Comparison of ENCODE assay signal across 17 cellular contexts in genomic region chr1:162587761-162588260, GRCh38.
"Had no signal": no experiment of that assay in that cellular context is flagged by ENCODE, and none has a peak within 500 bp of the region (broad histone marks: within the 10 kb centered on the region; RNA-seq: fewer than 3 reads in every experiment).

No MANE protein-coding gene starts in this region.

- H3K4me2 ChIP-seq: PC-9, SK-N-SH had no signal

- H3K9me3 ChIP-seq: Peyer's patch, SJSA1, SK-N-SH had no signal

- ATAC-seq: HepG2 had no signal

- DNase-seq: IMR-90, Karpas-422, MV-4-11, NCI-H1048, NCI-H1436 treated with DMSO at 0.1 percent for 48 hours, NCI-H187 treated with DMSO at 0.1 percent for 48 hours, NCI-H345, NCI-H82, OCI-M1, PC-9, Peyer's patch, Right ventricle myocardium superior, SIG-M5, SK-N-SH, T-helper 1 cell had no signal

- H3K27ac ChIP-seq: PC-9, Peyer's patch, SJSA1 had no signal

- H3K9ac ChIP-seq: SK-N-SH had no signal

- H2AFZ ChIP-seq: PC-9 had no signal

- FAIRE-seq: HepG2 had no signal

- H3K4me3 ChIP-seq: PC-9, Peyer's patch, SJSA1 had no signal

- H3K27me3 ChIP-seq: Peyer's patch, SJSA1 had no signal

- H3K4me1 ChIP-seq: SJSA1 had no signal
